In the genomic region with DNA sequence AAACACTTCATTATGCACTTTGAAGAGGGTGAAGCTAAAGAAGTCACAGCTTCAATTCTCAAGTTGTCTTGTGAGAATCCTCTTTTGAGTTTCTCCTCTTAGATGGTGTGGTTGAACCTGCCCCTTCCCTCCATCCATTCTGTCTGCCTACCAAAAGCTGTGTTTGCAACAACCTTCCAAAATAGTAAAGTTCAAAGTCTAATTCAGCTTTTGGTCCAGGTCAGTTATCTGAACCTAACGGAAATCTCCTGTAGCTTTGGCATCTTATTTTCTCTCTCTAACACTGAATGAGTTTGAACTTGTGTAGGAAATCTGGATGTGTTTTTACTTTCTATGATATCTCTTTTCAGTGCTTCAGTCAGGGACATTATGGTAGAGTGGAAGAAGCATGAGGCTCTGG, we compare ENCODE assay signal across 11 cellular contexts.
"Had no signal": no experiment of that assay in that cellular context is flagged by ENCODE, and none has a peak within 500 bp of the region (broad histone marks: within the 10 kb centered on the region; RNA-seq: fewer than 3 reads in every experiment).

No MANE protein-coding gene starts in this region.

- FAIRE-seq: H1, H54 had no signal

- H3K9me3 ChIP-seq: HAP-1 had no signal

- H3K4me2 ChIP-seq: GM23338 had no signal

- H3K9me3 Mint-ChIP-seq: GM23338, HFFc6 had no signal

- H3K4me3 Mint-ChIP-seq: GM23338, H9, HFFc6 had no signal

- H3K27ac ChIP-seq: GM23248 had no signal

- H3K27ac Mint-ChIP-seq: GM23338, H9, HFFc6 had no signal

- H2AFZ ChIP-seq: GM23248, GM23338 had no signal

- H3K4me3 ChIP-seq: GM23248, GM23338, HAP-1 had no signal

- H3K9ac ChIP-seq: GM23248 had no signal

- DNase-seq: GM23248, GOT3, H7, H9, HCEC 1CT, HFFc6 had no signal

- ATAC-seq: GM23338, HCT116 had no signal

- H3K4me1 ChIP-seq: HAP-1 had no signal

- H3K36me3 ChIP-seq: HAP-1 had no signal
